26 cellular contexts compared by ENCODE assay signal in the genomic region with DNA sequence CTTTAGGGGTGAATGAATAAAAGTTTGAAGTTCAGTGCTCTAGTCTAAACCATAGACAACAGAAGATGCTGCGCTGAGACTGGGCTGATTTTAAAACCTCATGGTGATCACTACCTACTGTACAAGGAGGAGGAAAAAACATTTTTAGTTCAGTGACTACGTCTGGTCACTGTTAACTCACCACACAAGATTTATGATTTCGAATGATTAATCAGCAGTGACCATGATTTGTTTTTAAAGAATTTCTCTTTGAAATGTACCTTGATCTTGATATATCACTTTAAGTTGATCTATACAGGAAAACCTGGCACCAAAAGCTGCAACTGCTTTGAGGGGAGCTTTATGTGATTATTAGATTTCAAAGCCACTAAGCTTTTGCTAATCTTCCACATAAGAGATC.
DNase-seq lines count a peak whose midpoint lies in the region; ATAC-seq, FAIRE-seq and TF ChIP-seq lines count a peak whose summit lies in the region.
"Had no signal": no experiment of that assay in that cellular context is flagged by ENCODE, and none has a peak within 500 bp of the region (broad histone marks: within the 10 kb centered on the region; RNA-seq: fewer than 3 reads in every experiment).

No MANE protein-coding gene starts in this region.

- H4K20me1 ChIP-seq in keratinocyte (ENCODE audit: control insufficient read depth, extremely low read depth, insufficient read depth, low read length): no peaks in the 10 kb centered on the region
- no peaks in the 10 kb centered on the region for H4K20me1 ChIP-seq in smooth muscle cell (ENCODE audit: low read depth)

- H2AFZ ChIP-seq in keratinocyte (ENCODE audit: control insufficient read depth, low read length): peak overlapping the region; percentile 20
- peak overlapping the region; percentile 17 for H2AFZ ChIP-seq in smooth muscle cell (ENCODE audit: low read depth)

- H3K36me3 ChIP-seq in keratinocyte (ENCODE audit: control insufficient read depth in 2 of 2, extremely low read depth in 1 of 2, insufficient read depth in 2 of 2, low read length in 2 of 2): no peaks in the 10 kb centered on the region
- H3K36me3 ChIP-seq in smooth muscle cell (ENCODE audit: low read depth): no peaks in the 10 kb centered on the region
- H3K36me3 ChIP-seq: adrenal gland, cardiac muscle cell, neutrophil, spleen, tibial nerve had no signal

- H3K27me3 ChIP-seq in keratinocyte (ENCODE audit: control insufficient read depth, extremely low read depth, insufficient read depth, low read length): no peaks in the 10 kb centered on the region
- H3K27me3 ChIP-seq in smooth muscle cell (ENCODE audit: low read depth): no peaks in the 10 kb centered on the region
- H3K27me3 ChIP-seq: adrenal gland, cardiac muscle cell, neutrophil, spleen, tibial nerve had no signal

- H3K4me1 ChIP-seq in keratinocyte (ENCODE audit: control insufficient read depth, extremely low read depth, insufficient read depth, low read length) (no peaks in the 10 kb centered on the region), smooth muscle cell (ENCODE audit: low read depth) (no peaks in the 10 kb centered on the region)
- H3K4me1 ChIP-seq: adrenal gland, spleen, tibial nerve had no signal

- H3K9ac ChIP-seq in keratinocyte (ENCODE audit: control insufficient read depth, extremely low read depth, insufficient read depth, low read length): no peak overlapping the region
- H3K9ac ChIP-seq in smooth muscle cell (ENCODE audit: low read depth): no peak overlapping the region

- H3K4me3 Mint-ChIP-seq in HFFc6: peak overlapping the region; percentile 57
- no peak overlapping the region for H3K4me3 Mint-ChIP-seq in endothelial cell (ENCODE audit: unreplicated experiment)
- H3K4me3 Mint-ChIP-seq: activated T-cell treated with anti-CD3 and anti-CD28 coated beads, Interleukin-2, amount 50 U/mL, for 24 hours; B cell; immature natural killer cell; stimulated activated naive CD8-positive, alpha-beta T cell treated with anti-CD3 and anti-CD28 coated beads, Interleukin-15, Interleukin-2, amounts not matched to agents 100 ng/mL and 50 ng/mL, for 24 hours had no signal

- peak; percentile 22 for DNase-seq in HFFc6
- DNase-seq in keratinocyte (ENCODE audit: low read depth, low spot score): no peak
- DNase-seq in smooth muscle cell (lab: John Stamatoyannopoulos, UW; ENCODE audit: unreplicated experiment): no peak
- no peak for DNase-seq in endothelial cell (ENCODE audit: low spot score)
- DNase-seq in HuH-7.5 (ENCODE audit: low spot score): no peak
- DNase-seq: activated CD8-positive, alpha-beta memory T cell treated with anti-CD3 and anti-CD28 coated beads for 24 hours; activated naive CD4-positive, alpha-beta T cell; activated T-cell treated with anti-CD3 and anti-CD28 coated beads, Interleukin-2, amount 50 U/mL, for 24 hours; adrenal gland; dermis blood vessel endothelial cell; DMS79; immature natural killer cell; NCI-H1105 treated with DMSO at 0.1 percent for 48 hours; NCI-H524 treated with DMSO at 0.1 percent for 48 hours; SHP77 treated with DMSO at 0.1 percent for 48 hours; spleen; T-helper 1 cell had no signal

- H3K79me2 ChIP-seq in keratinocyte (ENCODE audit: control insufficient read depth, insufficient read depth, low read length): no peaks in the 10 kb centered on the region
- H3K79me2 ChIP-seq in smooth muscle cell (ENCODE audit: low read depth): no peaks in the 10 kb centered on the region

- H3K27me3 Mint-ChIP-seq in HFFc6 (ENCODE audit: insufficient read depth): no peaks in the 10 kb centered on the region
- no peaks in the 10 kb centered on the region for H3K27me3 Mint-ChIP-seq in endothelial cell (ENCODE audit: unreplicated experiment)
- H3K27me3 Mint-ChIP-seq: activated T-cell treated with anti-CD3 and anti-CD28 coated beads, Interleukin-2, amount 50 U/mL, for 24 hours; B cell; stimulated activated naive CD8-positive, alpha-beta T cell treated with anti-CD3 and anti-CD28 coated beads, Interleukin-15, Interleukin-2, amounts not matched to agents 100 ng/mL and 50 ng/mL, for 24 hours had no signal

- H3K9me3 ChIP-seq in keratinocyte (ENCODE audit: control insufficient read depth, low read depth, low read length) (no peaks in the 10 kb centered on the region), smooth muscle cell (replicated peaks; ENCODE audit: low read depth) (no peaks in the 10 kb centered on the region)
- H3K9me3 ChIP-seq: adrenal gland, neutrophil, spleen, tibial nerve had no signal

- H3K9me1 ChIP-seq in keratinocyte (ENCODE audit: control insufficient read depth, extremely low read depth, insufficient read depth, low read length): no peaks in the 10 kb centered on the region

- H3K27ac Mint-ChIP-seq in HFFc6: peak overlapping the region; percentile 68
- no peak overlapping the region for H3K27ac Mint-ChIP-seq in endothelial cell (ENCODE audit: unreplicated experiment)
- H3K27ac Mint-ChIP-seq: activated T-cell treated with anti-CD3 and anti-CD28 coated beads, Interleukin-2, amount 50 U/mL, for 24 hours; B cell; immature natural killer cell; stimulated activated naive CD8-positive, alpha-beta T cell treated with anti-CD3 and anti-CD28 coated beads, Interleukin-15, Interleukin-2, amounts not matched to agents 100 ng/mL and 50 ng/mL, for 24 hours had no signal

- peak; percentile 66 for FAIRE-seq in keratinocyte (lab: Jason Lieb, UNC)
- FAIRE-seq: endothelial cell of umbilical vein, GM19239 had no signal

- H3K4me3 ChIP-seq in keratinocyte (ENCODE audit: control insufficient read depth in 2 of 3, extremely low read depth in 1 of 3, insufficient read depth in 2 of 3, low read depth in 1 of 3, low read length in 3 of 3): no peak overlapping the region
- no peak overlapping the region for H3K4me3 ChIP-seq in smooth muscle cell
- H3K4me3 ChIP-seq: adrenal gland, cardiac muscle cell, spleen, tibial nerve had no signal

- no peak overlapping the region for H3K27ac ChIP-seq in keratinocyte (ENCODE audit: control insufficient read depth, insufficient read depth, low read length)
- peak overlapping the region; percentile 65 for H3K27ac ChIP-seq in smooth muscle cell (ENCODE audit: low read depth)
- H3K27ac ChIP-seq: adrenal gland, cardiac muscle cell, neutrophil, spleen, tibial nerve had no signal

- H3K4me2 ChIP-seq in keratinocyte (ENCODE audit: control insufficient read depth, extremely low read depth, insufficient read depth, low read depth, low read length): no peak overlapping the region
- peak overlapping the region; percentile 62 for H3K4me2 ChIP-seq in smooth muscle cell

- TF ChIP-seq CTCF in HFFc6 (IDR thresholded peaks at IDR 0.05) (no peak), keratinocyte (optimal IDR thresholded peaks at IDR 0.05 in 1 of 3, IDR thresholded peaks at IDR 0.05 in 1 of 3, conservative IDR thresholded peaks at IDR 0.05 in 1 of 3; ENCODE audit: extremely low read depth in 1 of 3, insufficient read depth in 2 of 3, low read length in 3 of 3) (no peak), smooth muscle cell (IDR thresholded peaks at IDR 0.05; ENCODE audit: borderline replicate concordance, insufficient read depth, poor library complexity, severe bottlenecking) (no peak), endothelial cell (IDR thresholded peaks at IDR 0.05; ENCODE audit: unreplicated experiment) (no peak)

- peak; percentile 74 for ATAC-seq in SK-N-SH treated with all-trans-retinoic acid at 6 μM for 48 hours
- no peak for ATAC-seq in HG02623 (IDR thresholded peaks at IDR 0.05; ENCODE audit: unreplicated experiment)

- 65% methylated on average over 3 of the region's 3 CpGs for WGBS in smooth muscle cell (ENCODE audit: low lambda C conversion rate)

- dilution Hi-C loops in keratinocyte (cut with MboI; ENCODE audit: extremely low pct_ligation_motif_present, low sequenced_read_pairs): no loop called here

- no peaks in the 10 kb centered on the region for H3F3A ChIP-seq in smooth muscle cell (ENCODE audit: low read depth)

- H3K4me1 Mint-ChIP-seq in HFFc6 (ENCODE audit: low read depth) (peaks cover 37% of the 10 kb centered on the region), endothelial cell (ENCODE audit: unreplicated experiment) (peaks cover 2% of the 10 kb centered on the region)
- H3K4me1 Mint-ChIP-seq: B cell, immature natural killer cell had no signal

- no peaks in the 10 kb centered on the region for H3K36me3 Mint-ChIP-seq in HFFc6 (ENCODE audit: low read depth)
- no peaks in the 10 kb centered on the region for H3K36me3 Mint-ChIP-seq in endothelial cell (ENCODE audit: low read depth, unreplicated experiment)
- H3K36me3 Mint-ChIP-seq: immature natural killer cell had no signal

- H3K9me3 Mint-ChIP-seq in HFFc6 (no peaks in the 10 kb centered on the region), endothelial cell (ENCODE audit: unreplicated experiment) (no peaks in the 10 kb centered on the region)
- H3K9me3 Mint-ChIP-seq: activated T-cell treated with anti-CD3 and anti-CD28 coated beads, Interleukin-2, amount 50 U/mL, for 24 hours; stimulated activated naive CD8-positive, alpha-beta T cell treated with anti-CD3 and anti-CD28 coated beads, Interleukin-15, Interleukin-2, amounts not matched to agents 100 ng/mL and 50 ng/mL, for 24 hours had no signal

TF ChIP-seq in SK-N-SH treated with all-trans-retinoic acid at 6 μM for 48 hours, 23 proteins besides CTCF, POLR2A, EP300 and RAD21:
- TF ChIP-seq RARB (CRISPR knock-in tag; IDR thresholded peaks at IDR 0.05) (no peak), TOX (CRISPR knock-in tag; IDR thresholded peaks at IDR 0.05; ENCODE audit: borderline replicate concordance) (0 out of 2 replicates have a peak, but pooled peaks have one; percentile 53)
- TF ChIP-seq, protein P1, sequence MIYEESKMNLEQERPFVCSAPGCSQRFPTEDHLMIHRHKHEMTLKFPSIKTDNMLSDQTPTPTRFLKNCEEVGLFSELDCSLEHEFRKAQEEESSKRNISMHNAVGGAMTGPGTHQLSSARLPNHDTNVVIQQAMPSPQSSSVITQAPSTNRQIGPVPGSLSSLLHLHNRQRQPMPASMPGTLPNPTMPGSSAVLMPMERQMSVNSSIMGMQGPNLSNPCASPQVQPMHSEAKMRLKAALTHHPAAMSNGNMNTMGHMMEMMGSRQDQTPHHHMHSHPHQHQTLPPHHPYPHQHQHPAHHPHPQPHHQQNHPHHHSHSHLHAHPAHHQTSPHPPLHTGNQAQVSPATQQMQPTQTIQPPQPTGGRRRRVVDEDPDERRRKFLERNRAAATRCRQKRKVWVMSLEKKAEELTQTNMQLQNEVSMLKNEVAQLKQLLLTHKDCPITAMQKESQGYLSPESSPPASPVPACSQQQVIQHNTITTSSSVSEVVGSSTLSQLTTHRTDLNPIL (CRISPR knock-in tag; IDR thresholded peaks at IDR 0.05; ENCODE audit: low read depth): no peak
